Comparison of ENCODE assay signal across 20 cellular contexts in the genomic region with DNA sequence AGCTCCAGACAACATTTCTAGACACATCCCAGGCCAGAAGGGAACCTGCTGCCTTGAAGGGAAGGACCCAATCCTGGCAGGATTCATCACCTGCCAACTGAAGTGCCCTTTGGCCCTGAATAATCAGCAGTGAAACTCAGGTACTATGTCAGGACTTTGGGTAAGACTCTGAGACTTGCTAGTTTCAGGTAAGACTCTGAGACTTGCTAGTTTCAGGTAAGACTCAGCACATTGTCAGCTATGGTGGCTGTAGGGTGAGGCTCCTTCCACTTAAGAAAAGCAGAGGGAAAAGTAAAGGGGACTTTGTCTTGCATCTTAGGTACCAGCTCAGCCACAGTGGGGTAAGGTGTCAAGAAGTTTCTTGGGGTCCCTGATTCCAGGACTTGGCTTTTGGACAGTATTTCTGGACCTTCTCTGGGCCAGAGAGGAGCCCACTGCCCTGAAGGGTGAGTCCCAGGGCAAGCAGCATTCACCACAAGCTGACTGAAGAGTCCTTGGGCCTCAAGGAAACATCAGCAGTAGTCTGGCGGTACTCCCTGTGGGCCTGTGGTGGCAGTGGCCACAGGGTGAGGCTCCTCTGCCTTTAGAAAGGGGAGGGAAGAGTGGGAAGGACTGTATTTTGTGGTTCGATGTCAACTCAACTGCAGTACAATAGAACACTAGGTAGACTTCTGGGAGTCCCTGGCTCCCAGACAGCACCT. TPM values are rescaled to one million over a fixed set of nuclear protein-coding genes. Genes with fewer than 3 reads are reported as not detected.
DNase-seq lines count a peak whose midpoint lies in the region; ATAC-seq lines count a peak whose summit lies in the region.
"Had no signal": no experiment of that assay in that cellular context is flagged by ENCODE, and none has a peak within 500 bp of the region (broad histone marks: within the 10 kb centered on the region; RNA-seq: fewer than 3 reads in every experiment).

No MANE protein-coding gene starts in this region.

- no peaks in the 10 kb centered on the region for H3K36me3 Mint-ChIP-seq in activated CD4-positive, alpha-beta memory T cell treated with anti-CD3 and anti-CD28 coated beads, Interleukin-2, amount 10 ng/mL, durations not matched to agents 7 days and 5 days (ENCODE audit: low read depth)
- H3K36me3 Mint-ChIP-seq: CD8-positive, alpha-beta memory T cell; naive thymus-derived CD8-positive, alpha-beta T cell had no signal

- H3K27me3 Mint-ChIP-seq in activated CD4-positive, alpha-beta memory T cell treated with anti-CD3 and anti-CD28 coated beads, Interleukin-2, amount 10 ng/mL, durations not matched to agents 7 days and 5 days, result no peaks in the 10 kb centered on the region
- H3K27me3 Mint-ChIP-seq: CD8-positive, alpha-beta memory T cell; central memory CD8-positive, alpha-beta T cell had no signal

- H3K4me1 Mint-ChIP-seq in activated CD4-positive, alpha-beta memory T cell treated with anti-CD3 and anti-CD28 coated beads, Interleukin-2, amount 10 ng/mL, durations not matched to agents 7 days and 5 days, result peaks cover 4% of the 10 kb centered on the region
- H3K4me1 Mint-ChIP-seq: CD8-positive, alpha-beta memory T cell; central memory CD8-positive, alpha-beta T cell; naive thymus-derived CD8-positive, alpha-beta T cell had no signal

- ATAC-seq in GM18502 (IDR thresholded peaks at IDR 0.05; ENCODE audit: poor library complexity, unreplicated experiment), result peak; percentile 45
- ATAC-seq in GM19467 (IDR thresholded peaks at IDR 0.05; ENCODE audit: unreplicated experiment), result peak; percentile 53
- ATAC-seq in HG02938 (IDR thresholded peaks at IDR 0.05; ENCODE audit: unreplicated experiment), result peak; percentile 54
- no peak for ATAC-seq in HG03442 (IDR thresholded peaks at IDR 0.05; ENCODE audit: unreplicated experiment)
- ATAC-seq: naive thymus-derived CD8-positive, alpha-beta T cell had no signal

- POLR2A ChIA-PET in activated CD4-positive, alpha-beta memory T cell treated with anti-CD3 and anti-CD28 coated beads, Interleukin-2, amount 10 ng/mL, durations not matched to agents 7 days and 5 days (lab: Charles Lee), result no interaction called here

- H3K27ac Mint-ChIP-seq in activated CD4-positive, alpha-beta memory T cell treated with anti-CD3 and anti-CD28 coated beads, Interleukin-2, amount 10 ng/mL, durations not matched to agents 7 days and 5 days, result no peak overlapping the region
- H3K27ac Mint-ChIP-seq: CD8-positive, alpha-beta memory T cell; naive thymus-derived CD8-positive, alpha-beta T cell had no signal

- H3K4me3 Mint-ChIP-seq in activated CD4-positive, alpha-beta memory T cell treated with anti-CD3 and anti-CD28 coated beads, Interleukin-2, amount 10 ng/mL, durations not matched to agents 7 days and 5 days, result no peak overlapping the region
- H3K4me3 Mint-ChIP-seq: CD8-positive, alpha-beta memory T cell; central memory CD8-positive, alpha-beta T cell; naive thymus-derived CD8-positive, alpha-beta T cell had no signal

- H3K9me3 Mint-ChIP-seq in activated CD4-positive, alpha-beta memory T cell treated with anti-CD3 and anti-CD28 coated beads, Interleukin-2, amount 10 ng/mL, durations not matched to agents 7 days and 5 days, result no peaks in the 10 kb centered on the region
- H3K9me3 Mint-ChIP-seq: CD8-positive, alpha-beta memory T cell; central memory CD8-positive, alpha-beta T cell had no signal

- CTCF ChIA-PET in activated CD4-positive, alpha-beta memory T cell treated with anti-CD3 and anti-CD28 coated beads, Interleukin-2, amount 10 ng/mL, durations not matched to agents 7 days and 5 days (lab: Charles Lee), result no interaction called here

- DNase-seq in RPMI8226, result peak; percentile 53
- no peak for DNase-seq in SKM-1 (lab: John Stamatoyannopoulos, UW; ENCODE audit: unreplicated experiment)
- DNase-seq in activated CD4-positive, alpha-beta memory T cell treated with anti-CD3 and anti-CD28 coated beads, Interleukin-2, amount 10 ng/mL, durations not matched to agents 7 days and 5 days, result no peak
- no peak for DNase-seq in cerebellum (ENCODE audit: low spot score)
- DNase-seq: activated CD4-positive, alpha-beta T cell treated with anti-CD3 and anti-CD28 coated beads for 1 hour; activated effector memory CD4-positive, alpha-beta T cell treated with Interleukin-2 at 50 U/mL for 16 hours; amygdala; CD8-positive, alpha-beta memory T cell; effector CD8-positive, alpha-beta T cell; heart left ventricle; naive thymus-derived CD8-positive, alpha-beta T cell; NCI-H2029 treated with DMSO at 0.1 percent for 48 hours; NCI-H526; stimulated activated CD4-positive, alpha-beta T cell treated with anti-CD3 and anti-CD28 coated beads, Interleukin-4, amount 100 ng/mL, for 24 hours had no signal

RNA-seq across cellular contexts. Expression of a gene that starts 13.7 kb away (rescaled TPM):
- total RNA-seq in activated CD4-positive, alpha-beta memory T cell treated with anti-CD3 and anti-CD28 coated beads, Interleukin-2, amount 10 ng/mL, durations not matched to agents 7 days and 5 days, result under 1 TPM; 0.10 to 0.13 TPM
- total RNA-seq in cerebellum, result 1.1 TPM
- total RNA-seq: CD8-positive, alpha-beta memory T cell; HepG2 had no signal
